Comparison of ENCODE assay signal across 15 cellular contexts in genomic region chr7:43479042-43479441, GRCh38.
DNase-seq lines count a peak whose midpoint lies in the region; ATAC-seq, FAIRE-seq and TF ChIP-seq lines count a peak whose summit lies in the region.
"Had no signal": no experiment of that assay in that cellular context is flagged by ENCODE, and none has a peak within 500 bp of the region (broad histone marks: within the 10 kb centered on the region; RNA-seq: fewer than 3 reads in every experiment).

No MANE protein-coding gene starts in this region.

- in situ Hi-C loops in GM12878 (cut with MboI), result no loop called here

- H3K4me1 ChIP-seq in cardiac muscle cell (ENCODE audit: low read depth) (peaks cover 5% of the 10 kb centered on the region), GM12878 (ENCODE audit: control insufficient read depth, insufficient read depth, low read length) (no peaks in the 10 kb centered on the region), vagina (no peaks in the 10 kb centered on the region)
- H3K4me1 ChIP-seq: upper lobe of right lung had no signal

- H3K27ac ChIP-seq in cardiac muscle cell, result no peak overlapping the region
- no peak overlapping the region for H3K27ac ChIP-seq in GM12878 (ENCODE audit: control insufficient read depth, insufficient read depth)
- no peak overlapping the region for H3K27ac ChIP-seq in vagina
- H3K27ac ChIP-seq: upper lobe of right lung had no signal

- peak; percentile 39 for TF ChIP-seq RAD21 in GM12878 (IDR thresholded peaks at IDR 0.05; ENCODE audit: insufficient read depth, low read depth, low read length)

- BruUV-seq in GM12878 (replicated peaks; lab: Mats Ljungman, UMichigan), result no TSS peak

- H3K9me3 ChIP-seq in cardiac muscle cell (ENCODE audit: low read depth) (no peaks in the 10 kb centered on the region), GM12878 (replicated peaks; ENCODE audit: control insufficient read depth, insufficient read depth, low read length) (no peaks in the 10 kb centered on the region), vagina (no peaks in the 10 kb centered on the region)
- H3K9me3 ChIP-seq: upper lobe of right lung had no signal

- POLR2A ChIA-PET in GM12878 (lab: Charles Lee), result no interaction called here

- FAIRE-seq in GM12878 (lab: Jason Lieb, UNC), result no peak

- DNase-seq in cardiac muscle cell (ENCODE audit: low read depth in 1 of 2, low spot score in 1 of 2) (no peak), Right ventricle myocardium superior (no peak), LNCaP clone FGC (ENCODE audit: low read depth) (no peak), GM12878 (ENCODE audit: low read depth, low spot score) (no peak), hippocampal formation (lab: John Stamatoyannopoulos, UW) (no peak), vagina (ENCODE audit: extremely low spot score in 2 of 2) (no peak)
- DNase-seq in activated CD4-positive, alpha-beta T cell treated with anti-CD3 and anti-CD28 coated beads, Interleukin-2, amount 50 U/mL, for 1 hour, result no peak
- DNase-seq: activated CD8-positive, alpha-beta memory T cell treated with anti-CD3 and anti-CD28 coated beads, Interleukin-2, amount 50 U/mL, for 48 hours; cerebellar nuclear complex; left cardiac atrium; NCI-H69; stimulated activated CD4-positive, alpha-beta T cell treated with anti-CD3 and anti-CD28 coated beads, Interleukin-2, amount 100 ng/mL, for 24 hours; upper lobe of right lung had no signal

- no peak overlapping the region for H3K4me2 ChIP-seq in GM12878 (ENCODE audit: control insufficient read depth, insufficient read depth)

- no peak overlapping the region for H2AFZ ChIP-seq in GM12878 (ENCODE audit: control insufficient read depth, low read depth, low read length)

- H3K79me2 ChIP-seq in GM12878 (ENCODE audit: control insufficient read depth, insufficient read depth, low read length), result no peaks in the 10 kb centered on the region

- intact Hi-C loops in Right ventricle myocardium superior (cut with DNase I) (no loop called here), GM12878 (cut with micrococcal nuclease; ENCODE audit: unreplicated experiment) (no loop called here), vagina (cut with DNase I) (no loop called here)

- H3K4me3 ChIP-seq in cardiac muscle cell, result no peak overlapping the region
- H3K4me3 ChIP-seq in LNCaP clone FGC (ENCODE audit: low read depth, low read length), result no peak overlapping the region
- no peak overlapping the region for H3K4me3 ChIP-seq in GM12878
- H3K4me3 ChIP-seq in vagina, result no peak overlapping the region
- H3K4me3 ChIP-seq: upper lobe of right lung had no signal

- 12% methylated on average over 6 of the region's 6 CpGs for WGBS in GM12878 (ENCODE audit: insufficient coverage, insufficient replicate concordance, low lambda C conversion rate, missing lambda C conversion rate)

- CTCF ChIA-PET in GM12878 (lab: Yijun Ruan, JAX), result interaction anchor here (0.8 to 2.7 kb wide), 9 partner anchors 9 to 547 kb away, joined by 3 to 6 read pairs (median 3); partner anchors contain the start of genes MRPL32 and PSMA2

- RAD21 ChIA-PET in GM12878 (lab: Charles Lee; ENCODE audit: unreplicated experiment), result interaction anchor here (0.8 to 2.0 kb wide), 9 partner anchors 9 to 1499 kb away, joined by 3 to 4 read pairs (median 3); no protein-coding TSS in a partner anchor

- TF ChIP-seq POLR2A in GM12878 (IDR thresholded peaks at IDR 0.05; ENCODE audit: low read depth, low read length) (no peak), vagina (IDR thresholded peaks at IDR 0.05) (no peak)

- TF ChIP-seq EP300 in GM12878 (IDR thresholded peaks at IDR 0.05; ENCODE audit: borderline replicate concordance in 1 of 2, control insufficient read depth in 1 of 2, low read depth in 2 of 2, low read length in 2 of 2), result no peak

- H3K27me3 ChIP-seq in cardiac muscle cell, result no peaks in the 10 kb centered on the region
- H3K27me3 ChIP-seq in GM12878 (replicated peaks in 1 of 2; ENCODE audit: control insufficient read depth in 2 of 2, insufficient read depth in 2 of 2, low read length in 1 of 2), result no peaks in the 10 kb centered on the region
- H3K27me3 ChIP-seq in vagina, result no peaks in the 10 kb centered on the region
- H3K27me3 ChIP-seq: upper lobe of right lung had no signal

- SMC1A ChIA-PET in GM12878 (lab: Charles Lee; ENCODE audit: uncharacterized antibody, unreplicated experiment), result interaction anchor here (0.5 to 1.3 kb wide), 3 partner anchors 82 to 841 kb away, joined by 3 read pairs; partner anchors contain the start of gene STK17A

- H3K36me3 ChIP-seq in cardiac muscle cell (no peaks in the 10 kb centered on the region), GM12878 (ENCODE audit: control insufficient read depth in 2 of 2, insufficient read depth in 2 of 2, low read length in 1 of 2) (no peaks in the 10 kb centered on the region), vagina (no peaks in the 10 kb centered on the region)
- H3K36me3 ChIP-seq: upper lobe of right lung had no signal

- TF ChIP-seq CTCF in cardiac muscle cell (IDR thresholded peaks at IDR 0.05; ENCODE audit: low read depth, low read length) (peak; percentile 6), LNCaP clone FGC (IDR thresholded peaks at IDR 0.05; ENCODE audit: control insufficient read depth, extremely low read depth, insufficient read depth) (peak; percentile 26; the same call in 1 of the 2 replicates), GM12878 (IDR thresholded peaks at IDR 0.05 in 2 of 3, conservative IDR thresholded peaks at IDR 0.05 in 1 of 3; ENCODE audit: control insufficient read depth in 2 of 3, extremely low read depth in 1 of 3, insufficient read depth in 1 of 3, low read depth in 3 of 3, low read length in 3 of 3) (peak in 2 of 3 experiments; percentile 8 to 17; a peak in 1 of 6 replicates), vagina (IDR thresholded peaks at IDR 0.05) (no peak)

- H3K9ac ChIP-seq in GM12878 (ENCODE audit: control insufficient read depth, insufficient read depth, low read length), result no peak overlapping the region

- no peaks in the 10 kb centered on the region for H4K20me1 ChIP-seq in GM12878 (ENCODE audit: control insufficient read depth, insufficient read depth)

- ATAC-seq in Right ventricle myocardium superior (ENCODE audit: poor library complexity) (no peak), GM12878 (peak; percentile 52), GM21360 (IDR thresholded peaks at IDR 0.05; ENCODE audit: unreplicated experiment) (no peak)
- ATAC-seq: left cardiac atrium, upper lobe of right lung, WTC11 had no signal

TF ChIP-seq in GM12878, 131 proteins besides CTCF, POLR2A, EP300 and RAD21:
- TF ChIP-seq SMAD1 (IDR thresholded peaks at IDR 0.05; ENCODE audit: low read depth, partially characterized antibody) (no peak), NR2C1 (IDR thresholded peaks at IDR 0.05) (no peak), MEF2B (IDR thresholded peaks at IDR 0.05; ENCODE audit: partially characterized antibody, poor library complexity, severe bottlenecking) (no peak), CHD2 (IDR thresholded peaks at IDR 0.05; ENCODE audit: borderline replicate concordance, low read depth, low read length) (no peak), FOS (IDR thresholded peaks at IDR 0.05; ENCODE audit: borderline replicate concordance, extremely low read depth, insufficient read length) (no peak), HSF1 (IDR thresholded peaks at IDR 0.05; ENCODE audit: low read depth, low read length) (no peak), RUNX3 (IDR thresholded peaks at IDR 0.05; ENCODE audit: low read length) (no peak), MLLT1 (IDR thresholded peaks at IDR 0.05) (no peak)

Comparison
In these comparisons a context has a peak if more than half of its experiments do, and no peak if none do; other contexts are left out.
1. CTCF ChIP-seq: peak in cardiac muscle cell (single experiment), LNCaP clone FGC (single experiment) and GM12878 (2 of 3); none in vagina (0 of 3).